In the genomic region with DNA sequence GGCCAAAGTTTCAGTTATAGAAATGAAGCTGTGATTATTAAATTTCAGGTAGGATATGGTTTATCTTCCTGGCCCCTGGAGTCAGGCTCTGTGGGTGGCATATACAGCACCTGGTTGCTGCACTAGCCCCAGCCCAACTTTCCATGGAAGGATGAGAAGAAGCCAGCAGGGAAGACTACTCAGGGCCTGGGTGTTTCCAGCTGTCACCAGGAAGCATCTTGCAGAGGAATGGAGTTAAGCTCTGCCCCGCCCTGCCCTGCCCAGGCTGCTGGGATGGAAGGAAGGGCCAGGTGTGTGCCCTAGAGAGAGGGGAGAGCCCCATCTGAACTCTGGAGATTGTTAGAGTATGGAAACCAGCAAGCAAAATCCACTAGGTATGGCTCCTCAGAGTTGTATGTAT, we compare ENCODE assay signal across 20 cellular contexts. TPM values are rescaled to one million over a fixed set of nuclear protein-coding genes. Genes with fewer than 3 reads are reported as not detected.
A peak's percentile ranks its signal among the peaks of the same experiment; 100 is the strongest.
DNase-seq lines count a peak whose midpoint lies in the region; ATAC-seq, FAIRE-seq and TF ChIP-seq lines count a peak whose summit lies in the region.
"Had no signal": no experiment of that assay in that cellular context is flagged by ENCODE, and none has a peak within 500 bp of the region (broad histone marks: within the 10 kb centered on the region; RNA-seq: fewer than 3 reads in every experiment).

No MANE protein-coding gene starts in this region.

- H2AFZ ChIP-seq in keratinocyte (ENCODE audit: control insufficient read depth, low read length): no peak overlapping the region

- H3K4me1 ChIP-seq in RWPE2 (ENCODE audit: insufficient read depth, poor library complexity, severe bottlenecking) (peaks cover 15% of the 10 kb centered on the region), esophagus (ENCODE audit: control insufficient read depth in 2 of 2, insufficient read depth in 2 of 2, low read length in 1 of 2) (peaks cover 0 to 18% of the 10 kb centered on the region in 2 donors), keratinocyte (ENCODE audit: control insufficient read depth, extremely low read depth, insufficient read depth, low read length) (peaks cover 56% of the 10 kb centered on the region), small intestine (ENCODE audit: control insufficient read depth in 2 of 2, insufficient read depth in 1 of 2, low read depth in 1 of 2, low read length in 1 of 2) (no peaks in the 10 kb centered on the region)

- H3K27ac ChIP-seq in RWPE2 (ENCODE audit: poor library complexity, severe bottlenecking): no peak overlapping the region
- H3K27ac ChIP-seq in esophagus (ENCODE audit: low read depth in 2 of 2, low read length in 1 of 2): peak overlapping the region; percentile 76 to 94
- H3K27ac ChIP-seq in keratinocyte (ENCODE audit: control insufficient read depth, insufficient read depth, low read length): no peak overlapping the region
- H3K27ac ChIP-seq in small intestine (ENCODE audit: low read depth in 1 of 2, low read length in 1 of 2): no peak overlapping the region
- H3K27ac ChIP-seq: C4-2B had no signal

- H3K79me2 ChIP-seq in keratinocyte (ENCODE audit: control insufficient read depth, insufficient read depth, low read length): no peaks in the 10 kb centered on the region

- H3K4me3 ChIP-seq in RWPE2 (ENCODE audit: severe bottlenecking) (no peak overlapping the region), esophagus (ENCODE audit: low read depth in 1 of 2, low read length in 2 of 2) (no peak overlapping the region), keratinocyte (ENCODE audit: control insufficient read depth in 2 of 3, extremely low read depth in 1 of 3, insufficient read depth in 2 of 3, low read depth in 1 of 3, low read length in 3 of 3) (no peak overlapping the region), small intestine (ENCODE audit: low read depth in 1 of 2, low read length in 2 of 2) (no peak overlapping the region)

- no peak overlapping the region for H3K4me2 ChIP-seq in keratinocyte (ENCODE audit: control insufficient read depth, extremely low read depth, insufficient read depth, low read depth, low read length)

- ATAC-seq in RWPE2 (ENCODE audit: low read depth) (peak; percentile 52), HG03460 (IDR thresholded peaks at IDR 0.05; ENCODE audit: unreplicated experiment) (no peak), GM21717 (IDR thresholded peaks at IDR 0.05; ENCODE audit: unreplicated experiment) (no peak)

- H4K20me1 ChIP-seq in keratinocyte (ENCODE audit: control insufficient read depth, extremely low read depth, insufficient read depth, low read length): no peaks in the 10 kb centered on the region

- H3K9me1 ChIP-seq in keratinocyte (ENCODE audit: control insufficient read depth, extremely low read depth, insufficient read depth, low read length): peaks cover 3% of the 10 kb centered on the region

- 57 to 89% methylated on average over 1 of the region's 1 CpG for WGBS in esophagus, 2 donors
- WGBS in small intestine, 3 donors: 25 to 59% (median 53%) methylated on average over 1 of the region's 1 CpG

- H3K9ac ChIP-seq in keratinocyte (ENCODE audit: control insufficient read depth, extremely low read depth, insufficient read depth, low read length): no peak overlapping the region

- no peaks in the 10 kb centered on the region for H3K9me3 ChIP-seq in RWPE2 (ENCODE audit: severe bottlenecking)
- H3K9me3 ChIP-seq in esophagus (ENCODE audit: control insufficient read depth in 2 of 2, insufficient read depth in 1 of 2, low read depth in 1 of 2, low read length in 1 of 2): no peaks in the 10 kb centered on the region
- H3K9me3 ChIP-seq in keratinocyte (ENCODE audit: control insufficient read depth, low read depth, low read length): no peaks in the 10 kb centered on the region
- no peaks in the 10 kb centered on the region for H3K9me3 ChIP-seq in small intestine (ENCODE audit: control insufficient read depth, low read depth)

- TF ChIP-seq CTCF in RWPE2 (IDR thresholded peaks at IDR 0.05; ENCODE audit: poor library complexity, severe bottlenecking) (no peak), keratinocyte (optimal IDR thresholded peaks at IDR 0.05 in 1 of 3, IDR thresholded peaks at IDR 0.05 in 1 of 3, conservative IDR thresholded peaks at IDR 0.05 in 1 of 3; ENCODE audit: extremely low read depth in 1 of 3, insufficient read depth in 2 of 3, low read length in 3 of 3) (no peak)

- no peak for DNase-seq in RWPE2 (ENCODE audit: low spot score)
- no peak for DNase-seq in keratinocyte (ENCODE audit: low read depth, low spot score)
- DNase-seq in small intestine: peak; percentile 29
- DNase-seq in COLO829 (ENCODE audit: low spot score): no peak
- DNase-seq: ACHN; AML-193; Calu3; CD4-positive, alpha-beta T cell; DMS79 treated with DMSO at 0.1 percent for 48 hours; GF-D8; HCEC 1CT; IMR-90; KBM-7 had no signal

- dilution Hi-C loops in keratinocyte (cut with MboI; ENCODE audit: extremely low pct_ligation_motif_present, low sequenced_read_pairs): no loop called here

- FAIRE-seq in keratinocyte (lab: Jason Lieb, UNC): peak; percentile 67
- no peak for FAIRE-seq in small intestine (lab: Jason Lieb, UNC)
- FAIRE-seq: A204.1, HTR-8/SVneo had no signal

- no peaks in the 10 kb centered on the region for H3K27me3 ChIP-seq in RWPE2 (ENCODE audit: insufficient read depth, poor library complexity, severe bottlenecking)
- no peaks in the 10 kb centered on the region for H3K27me3 ChIP-seq in esophagus (ENCODE audit: control insufficient read depth in 1 of 2, insufficient read depth in 2 of 2, low read length in 2 of 2)
- no peaks in the 10 kb centered on the region for H3K27me3 ChIP-seq in keratinocyte (ENCODE audit: control insufficient read depth, extremely low read depth, insufficient read depth, low read length)
- peaks cover 0 to 3% of the 10 kb centered on the region in 2 donors for H3K27me3 ChIP-seq in small intestine (ENCODE audit: control insufficient read depth in 2 of 2, insufficient read depth in 2 of 2, low read length in 2 of 2)

- H3K36me3 ChIP-seq in RWPE2 (ENCODE audit: low read depth) (no peaks in the 10 kb centered on the region), esophagus (ENCODE audit: control insufficient read depth in 2 of 2, insufficient read depth in 2 of 2, low read length in 1 of 2) (no peaks in the 10 kb centered on the region), keratinocyte (ENCODE audit: control insufficient read depth in 2 of 2, extremely low read depth in 1 of 2, insufficient read depth in 2 of 2, low read length in 2 of 2) (no peaks in the 10 kb centered on the region), small intestine (ENCODE audit: control insufficient read depth in 2 of 2, insufficient read depth in 2 of 2, low read length in 2 of 2) (no peaks in the 10 kb centered on the region)

RNA-seq across cellular contexts. Expression of gene FAT2, which starts 42.8 kb away (rescaled TPM):
- polyA plus RNA-seq in esophagus (10 to 100 TPM; 29.5 to 33.8 TPM), keratinocyte (35.0 to 58.0 TPM (median 51.5 TPM) in 3 replicates), small intestine (under 1 TPM in 1 of 3 donors, not detected in 2; 0.01 TPM)
- polyA plus RNA-seq in keratinocyte (2011; ENCODE audit: low read depth): 20.3 TPM
- polyA plus RNA-seq in keratinocyte (2011; cell fraction: cytosol; rRNA removed): 12.5 and 14.2 TPM in 2 replicates
- polyA plus RNA-seq in keratinocyte (2011; cell fraction: nucleus; rRNA removed): 217 and 259 TPM in 2 replicates
- 44.0 and 58.0 TPM in 2 replicates for polyA plus RNA-seq in keratinocyte (2012; ENCODE audit: low replicate concordance)
- polyA minus RNA-seq in keratinocyte: 219 to 287 TPM (median 236 TPM) in 3 replicates
- polyA minus RNA-seq in keratinocyte (2011; cell fraction: cytosol; rRNA and poly(A)+ RNA removed): 63.1 TPM
- 484 and 633 TPM in 2 replicates for polyA minus RNA-seq in keratinocyte (2011; cell fraction: nucleus; rRNA and poly(A)+ RNA removed)
- polyA plus RNA-seq: BJ had no signal

RNA-seq across cellular contexts. Expression of gene SPARC, which starts 52.8 kb away (rescaled TPM):
- polyA plus RNA-seq in esophagus (10 to 100 TPM; 12.1 to 52.5 TPM), keratinocyte (289 to 702 TPM (median 397 TPM) in 3 replicates), small intestine (100 to 1,000 TPM in 1 of 3 donors, 10 to 100 TPM in 1, 1 to 10 TPM in 1; 9.6 to 242 (median 29.2) TPM)
- polyA plus RNA-seq in keratinocyte (2011; ENCODE audit: low read depth): 35.6 TPM
- polyA plus RNA-seq in keratinocyte (2011; cell fraction: cytosol; rRNA removed): 237 and 295 TPM in 2 replicates
- polyA plus RNA-seq in keratinocyte (2011; cell fraction: nucleus; rRNA removed): 536 and 559 TPM in 2 replicates
- polyA plus RNA-seq in keratinocyte (2012; ENCODE audit: low replicate concordance): 21.7 and 645 TPM in 2 replicates
- 352 to 681 TPM (median 403 TPM) in 3 replicates for polyA minus RNA-seq in keratinocyte
- polyA minus RNA-seq in keratinocyte (2011; cell fraction: cytosol; rRNA and poly(A)+ RNA removed): 226 TPM
- 248 and 370 TPM in 2 replicates for polyA minus RNA-seq in keratinocyte (2011; cell fraction: nucleus; rRNA and poly(A)+ RNA removed)

Comparison
In these comparisons a context has a peak if more than half of its experiments do, and no peak if none do; other contexts are left out.
1. H3K27ac ChIP-seq: peak in esophagus (2 of 2); none in RWPE2 (single experiment), keratinocyte (single experiment) and small intestine (0 of 2).
2. RNA of gene FAT2, which starts 42.8 kb away (polyA plus RNA-seq): 12.5 to 259 TPM in keratinocyte and 29.5 to 33.8 TPM in esophagus; 0.01 TPM in small intestine; every median in the first group is over 10 times any median in the second.